23 cellular contexts compared by ENCODE assay signal in the genomic region with DNA sequence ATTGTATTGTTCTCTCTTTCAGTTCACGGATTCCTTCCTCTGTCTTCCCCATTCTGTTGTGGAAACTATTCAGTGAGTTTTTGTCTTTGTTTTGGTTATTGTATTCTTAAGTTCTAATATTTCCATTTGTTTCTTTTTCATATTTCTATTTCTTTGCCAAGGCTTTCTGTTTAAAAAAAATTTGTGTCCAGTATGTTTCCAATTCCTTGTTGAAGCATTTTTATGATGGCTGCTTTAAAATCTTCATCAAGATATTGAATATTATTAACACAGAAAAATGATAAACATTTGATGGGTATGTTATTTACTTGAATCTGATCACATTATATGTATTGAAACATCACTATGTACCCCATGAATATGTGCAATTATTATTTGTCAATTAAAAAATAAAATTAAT.
"Had no signal": no experiment of that assay in that cellular context is flagged by ENCODE, and none has a peak within 500 bp of the region (broad histone marks: within the 10 kb centered on the region; RNA-seq: fewer than 3 reads in every experiment).

No MANE protein-coding gene starts in this region.

- H3K4me3 ChIP-seq: MG63, SJSA1, SK-N-MC had no signal

- H3K4me1 ChIP-seq: SJSA1 had no signal

- H3K27ac ChIP-seq: HL-60, SJSA1, SK-N-MC had no signal

- DNase-seq: Karpas-422, KG1, MG63, NCI-H1092 treated with DMSO at 0.1 percent for 48 hours, NCI-H1436, NCI-H187, NCI-H2029, NCI-H2081 treated with DMSO at 0.1 percent for 48 hours, NCI-H2171, NCI-H226, NCI-H446, NCI-H510A, NCI-H524 treated with DMSO at 0.1 percent for 48 hours, NCI-H69, NCI-H774, Right ventricle myocardium superior, RPMI8226, SIG-M5 had no signal

- FAIRE-seq: HTR-8/SVneo, RCC 7860 had no signal

- H3K36me3 ChIP-seq: MG63, SJSA1 had no signal

- H3K27me3 ChIP-seq: MG63, SJSA1 had no signal
